Comparison of ENCODE assay signal across 8 cellular contexts in genomic region chr7:84196007-84196551, GRCh38. TPM values are rescaled to one million over a fixed set of nuclear protein-coding genes. Genes with fewer than 3 reads are reported as not detected.
DNase-seq lines count a peak whose midpoint lies in the region; ATAC-seq and TF ChIP-seq lines count a peak whose summit lies in the region.

No MANE protein-coding gene starts in this region.

- no peak for TF ChIP-seq RAD21 in Ishikawa (IDR thresholded peaks at IDR 0.05; ENCODE audit: low read depth)

- no peaks in the 10 kb centered on the region for H3K4me1 ChIP-seq in duodenal mucosa (ENCODE audit: control insufficient read depth in 1 of 2, insufficient read depth in 2 of 2, low read length in 2 of 2)

- H3K27ac ChIP-seq in AG04450 (ENCODE audit: low read depth, low read length) (no peak overlapping the region), duodenal mucosa (ENCODE audit: low read depth, low read length) (peak overlapping the region; percentile 10)

- CTCF ChIA-PET in AG04450 (lab: Charles Lee) = interaction anchor here (0.7 to 2.0 kb wide), 2 partner anchors 37 to 260 kb away, joined by 4 to 10 read pairs; no protein-coding TSS in a partner anchor

- H3K27me3 ChIP-seq in AG04450 (ENCODE audit: control insufficient read depth, insufficient read depth, low read length) = no peaks in the 10 kb centered on the region
- H3K27me3 ChIP-seq in duodenal mucosa (ENCODE audit: control insufficient read depth in 1 of 2, insufficient read depth in 2 of 2, low read length in 2 of 2) = peaks cover 0 to 2% of the 10 kb centered on the region in 2 donors

- no peak for ATAC-seq in HG03139 (IDR thresholded peaks at IDR 0.05; ENCODE audit: unreplicated experiment)

- 0 out of 2 replicates have a peak, but pooled peaks have one; percentile 4 for TF ChIP-seq CTCF in AG04450 (IDR thresholded peaks at IDR 0.05; ENCODE audit: low read depth, low read length)

- no peaks in the 10 kb centered on the region for H3K9me3 ChIP-seq in AG04450 (ENCODE audit: control insufficient read depth, insufficient read depth, low read length)
- H3K9me3 ChIP-seq in duodenal mucosa (ENCODE audit: control insufficient read depth in 1 of 2, low read length in 2 of 2) = no peaks in the 10 kb centered on the region

- DNase-seq in AG04450 (ENCODE audit: low read depth, low spot score) (no peak), midbrain (lab: John Stamatoyannopoulos, UW) (peak; percentile 27), NCI-H2029 (lab: John Stamatoyannopoulos, UW) (no peak), NCI-H2171 (lab: John Stamatoyannopoulos, UW) (no peak)
- no peak for DNase-seq in stimulated activated CD4-positive, alpha-beta T cell treated with anti-CD3 and anti-CD28 coated beads, Interleukin-4, amount 100 ng/mL, for 1 hour

- POLR2A ChIA-PET in AG04450 (lab: Yijun Ruan, JAX) = no interaction called here

- H3K4me3 ChIP-seq in AG04450 (ENCODE audit: low read depth, low read length) = peak overlapping the region; percentile 70
- no peak overlapping the region for H3K4me3 ChIP-seq in duodenal mucosa (ENCODE audit: low read depth in 1 of 2, low read length in 2 of 2)

- H3K9ac ChIP-seq in duodenal mucosa (ENCODE audit: low read depth in 1 of 2, low read length in 2 of 2) = no peak overlapping the region

- H3K36me3 ChIP-seq in duodenal mucosa (ENCODE audit: control insufficient read depth in 1 of 2, insufficient read depth in 2 of 2, low read length in 2 of 2) = no peaks in the 10 kb centered on the region

- no peak for TF ChIP-seq EP300 in Ishikawa (IDR thresholded peaks at IDR 0.05; ENCODE audit: borderline replicate concordance)

TF ChIP-seq in Ishikawa, 13 proteins besides CTCF, POLR2A, EP300 and RAD21:
- TF ChIP-seq ZBTB7A (IDR thresholded peaks at IDR 0.05; ENCODE audit: low read depth) (no peak), MAX (IDR thresholded peaks at IDR 0.05) (peak; percentile 32; the same call in 1 of the 2 replicates), EGR1 (IDR thresholded peaks at IDR 0.05) (no peak), NFIC (IDR thresholded peaks at IDR 0.05) (no peak), TCF12 (IDR thresholded peaks at IDR 0.05; ENCODE audit: low read depth) (peak; percentile 46; the same call in 1 of the 2 replicates), FOXM1 (IDR thresholded peaks at IDR 0.05; ENCODE audit: borderline replicate concordance, low read depth) (0 out of 2 replicates have a peak, but pooled peaks have one; percentile 31)
TF ChIP-seq in Ishikawa: peak in this region for 3.

RNA-seq across cellular contexts. Expression of gene SEMA3A, which starts 1.5 kb away (rescaled TPM):
- polyA plus RNA-seq in AG04450 (2011; rRNA removed) = 61.9 and 80.2 TPM in 2 replicates
- 69.2 and 114 TPM in 2 replicates for polyA minus RNA-seq in AG04450 (2011; rRNA and poly(A)+ RNA removed)
